ENCODE assay signal across 11 cellular contexts in genomic region chr21:41707231-41707988, GRCh38. TPM values are rescaled to one million over a fixed set of nuclear protein-coding genes. Genes with fewer than 3 reads are reported as not detected.
A peak's percentile ranks its signal among the peaks of the same experiment; 100 is the strongest.
DNase-seq lines count a peak whose midpoint lies in the region; ATAC-seq, FAIRE-seq and TF ChIP-seq lines count a peak whose summit lies in the region.
"Had no signal": no experiment of that assay in that cellular context is flagged by ENCODE, and none has a peak within 500 bp of the region (broad histone marks: within the 10 kb centered on the region; RNA-seq: fewer than 3 reads in every experiment).

No MANE protein-coding gene starts in this region.

- intact Hi-C loops in posterior vena cava (cut with DNase I) (no loop called here), esophagus muscularis mucosa (cut with DNase I) (no loop called here)

- H3K9me3 ChIP-seq in H1 (ENCODE audit: insufficient read depth in 2 of 2, low read depth in 1 of 2, low read length in 1 of 2) = no peaks in the 10 kb centered on the region; a peak in 1 of 4 replicates
- H3K9me3 ChIP-seq in esophagus muscularis mucosa = no peaks in the 10 kb centered on the region

- H2BK15ac ChIP-seq in H1 (ENCODE audit: low read length) = peak overlapping the region; percentile 88; the same call in 1 of the 2 replicates

- H2BK5ac ChIP-seq in H1 (ENCODE audit: low read depth, low read length) = no peak overlapping the region

- POLR2A ChIA-PET in H1 (lab: Charles Lee; ENCODE audit: partially characterized antibody) = no interaction called here

- H3K18ac ChIP-seq in H1 (ENCODE audit: extremely low read depth, low read length) = no peak overlapping the region

- no peak overlapping the region for H3K56ac ChIP-seq in H1 (replicated peaks; ENCODE audit: insufficient read length, low read depth, low read length)

- H3K4me1 ChIP-seq in H1 (replicated peaks in 1 of 4; ENCODE audit: control insufficient read depth in 3 of 4, insufficient read depth in 4 of 4, low read length in 3 of 4) (peaks cover 0 to 16% (median 6%) of the 10 kb centered on the region in 4 experiments; a peak in 5 of 7 replicates), esophagus muscularis mucosa (no peaks in the 10 kb centered on the region)

- no peaks in the 10 kb centered on the region for H3K36me3 ChIP-seq in H1 (ENCODE audit: control insufficient read depth in 2 of 4, insufficient read depth in 4 of 4, low read length in 3 of 4)
- H3K36me3 ChIP-seq in esophagus muscularis mucosa = no peaks in the 10 kb centered on the region

- TF ChIP-seq EP300 in H1 (IDR thresholded peaks at IDR 0.05; ENCODE audit: borderline replicate concordance in 1 of 2, low read depth in 2 of 2, low read length in 2 of 2) = no peak
- no peak for TF ChIP-seq EP300 in esophagus muscularis mucosa (IDR thresholded peaks at IDR 0.05)

- no peaks in the 10 kb centered on the region for H4K20me1 ChIP-seq in H1 (replicated peaks in 1 of 2; ENCODE audit: control insufficient read depth in 1 of 2, insufficient read depth in 2 of 2, low read length in 2 of 2)

- H3K23me2 ChIP-seq in H1 (ENCODE audit: low read depth, low read length) = peaks cover 9% of the 10 kb centered on the region; the same call in 1 of the 2 replicates

- H3K9ac ChIP-seq in H1 (replicated peaks in 1 of 4; ENCODE audit: extremely low read depth in 1 of 4, low read depth in 3 of 4, low read length in 3 of 4) = no peak overlapping the region

- TF ChIP-seq CTCF in H1 (IDR thresholded peaks at IDR 0.05; ENCODE audit: control extremely low read depth in 1 of 3, insufficient read depth in 1 of 3, low read depth in 1 of 3, low read length in 3 of 3) (no peak), esophagus muscularis mucosa (IDR thresholded peaks at IDR 0.05) (no peak)

- H3K27me3 ChIP-seq in H1 (replicated peaks in 1 of 4; ENCODE audit: control insufficient read depth in 3 of 4, extremely low read depth in 1 of 4, insufficient read depth in 3 of 4, low read length in 3 of 4) (peaks cover 0 to 6% (median 4%) of the 10 kb centered on the region in 4 experiments; a peak in 3 of 7 replicates), esophagus muscularis mucosa (peaks cover 0 to 79% (median 2%) of the 10 kb centered on the region in 4 donors)

- DNase-seq in DMS79 (lab: John Stamatoyannopoulos, UW) (peak; percentile 44), NCI-H2196 (lab: John Stamatoyannopoulos, UW; ENCODE audit: unreplicated experiment) (peak; percentile 82), H1 (ENCODE audit: low read depth in 1 of 2, low spot score in 2 of 2) (no peak), posterior vena cava (ENCODE audit: low spot score) (peak; percentile 3), activated gamma-delta T cell treated with Interleukin-2 at 50 U/mL for 16 hours (no peak), NCI-H1930 (lab: John Stamatoyannopoulos, UW) (no peak), esophagus muscularis mucosa (ENCODE audit: extremely low spot score) (no peak)
- DNase-seq: effector memory CD8-positive, alpha-beta T cell; hippocampal formation; Karpas-422 had no signal

- H2AK5ac ChIP-seq in H1 (ENCODE audit: low read depth, low read length) = 0 out of 2 replicates have a peak overlapping the region, but pooled peaks have one; percentile 39

- no peak overlapping the region for H3K4me2 ChIP-seq in H1 (ENCODE audit: insufficient read depth in 1 of 2, low read depth in 2 of 2, low read length in 2 of 2)

- 73% methylated on average over 6 of the region's 6 CpGs; no CpG with 5 or more reads in 1 of the 2 experiments for WGBS in H1 (ENCODE audit: extremely low coverage in 1 of 2, insufficient coverage in 1 of 2, insufficient read length in 1 of 2, insufficient replicate concordance in 2 of 2, low coverage in 1 of 2, low lambda C conversion rate in 2 of 2, missing lambda C conversion rate in 1 of 2), 2 experiments
- 51% methylated on average over 5 of the region's 6 CpGs for WGBS in esophagus muscularis mucosa

- no peak overlapping the region for H3K27ac ChIP-seq in H1 (ENCODE audit: low read depth, low read length)
- H3K27ac ChIP-seq in esophagus muscularis mucosa (replicated peaks in 1 of 4) = no peak overlapping the region

- no peak for FAIRE-seq in H1 (lab: Jason Lieb, UNC)

- no peak overlapping the region for H4K91ac ChIP-seq in H1 (replicated peaks; ENCODE audit: insufficient read length, low read length)

- no peak for TF ChIP-seq RAD21 in H1 (IDR thresholded peaks at IDR 0.05 in 1 of 2, conservative IDR thresholded peaks at IDR 0.05 in 1 of 2; ENCODE audit: low read depth in 2 of 2, low read length in 2 of 2)

- H3K23ac ChIP-seq in H1 (ENCODE audit: insufficient read length) = no peak overlapping the region

- H3K14ac ChIP-seq in H1 (ENCODE audit: insufficient read length) = no peak overlapping the region

- H2AFZ ChIP-seq in H1 (ENCODE audit: low read length) = no peak overlapping the region

- H3K79me2 ChIP-seq in H1 (ENCODE audit: control insufficient read depth in 1 of 2, insufficient read depth in 2 of 2, low read length in 2 of 2) = no peaks in the 10 kb centered on the region

- peak overlapping the region; percentile 92 for H2BK12ac ChIP-seq in H1 (ENCODE audit: low read depth, low read length)

- TF ChIP-seq POLR2A in H1 (IDR thresholded peaks at IDR 0.05; ENCODE audit: control extremely low read depth in 1 of 2, low read depth in 2 of 2, low read length in 2 of 2) (no peak), esophagus muscularis mucosa (IDR thresholded peaks at IDR 0.05; ENCODE audit: low read depth) (no peak)

- H3K4me3 ChIP-seq in H1 (ENCODE audit: extremely low read depth in 1 of 4, insufficient read depth in 2 of 4, low read depth in 3 of 4, low read length in 4 of 4) (no peak overlapping the region), esophagus muscularis mucosa (no peak overlapping the region)

- H3K4ac ChIP-seq in H1 (replicated peaks; ENCODE audit: insufficient read length, low read depth, low read length) = no peak overlapping the region

- ATAC-seq in HG02571 (IDR thresholded peaks at IDR 0.05; ENCODE audit: unreplicated experiment) = no peak
- ATAC-seq: effector memory CD8-positive, alpha-beta T cell had no signal

- no peak overlapping the region for H2BK120ac ChIP-seq in H1 (replicated peaks; ENCODE audit: low read depth, low read length)

- CTCF ChIA-PET in H1 (lab: Charles Lee; ENCODE audit: partially characterized antibody) = interaction anchor here (1.2 to 2.1 kb wide), 2 partner anchors 9 to 94 kb away, joined by 3 to 8 read pairs; no protein-coding TSS in a partner anchor

- H4K8ac ChIP-seq in H1 (ENCODE audit: extremely low read depth, insufficient read depth, low read length) = no peak overlapping the region; the same call in 1 of the 2 replicates

- H4K5ac ChIP-seq in H1 (ENCODE audit: insufficient read length, low read depth, low read length) = no peak overlapping the region

- H3K79me1 ChIP-seq in H1 (ENCODE audit: low read depth, low read length) = no peaks in the 10 kb centered on the region

- 0 out of 2 replicates have a peak overlapping the region, but pooled peaks have one; percentile 48 for H2BK20ac ChIP-seq in H1 (ENCODE audit: low read length)

TF ChIP-seq in H1, 55 proteins besides CTCF, POLR2A, EP300 and RAD21:
- TF ChIP-seq HDAC2 (IDR thresholded peaks at IDR 0.05; ENCODE audit: borderline replicate concordance in 1 of 2, low read depth in 2 of 2, low read length in 2 of 2) (no peak), GABPA (IDR thresholded peaks at IDR 0.05; ENCODE audit: borderline replicate concordance, insufficient read depth, low read length) (no peak), SIRT6 (IDR thresholded peaks at IDR 0.05; ENCODE audit: low read length) (no peak), KDM4A (IDR thresholded peaks at IDR 0.05; ENCODE audit: low read depth, low read length, severe bottlenecking) (no peak), GTF2F1 (IDR thresholded peaks at IDR 0.05; ENCODE audit: borderline replicate concordance, low read depth, low read length) (no peak), TCF12 (IDR thresholded peaks at IDR 0.05; ENCODE audit: low read depth, low read length) (no peak), RBBP5 (IDR thresholded peaks at IDR 0.05; ENCODE audit: borderline replicate concordance, low read depth, low read length) (no peak), JUN (IDR thresholded peaks at IDR 0.05; ENCODE audit: low read depth, low read length) (no peak), BCL11A (IDR thresholded peaks at IDR 0.05; ENCODE audit: low read depth in 2 of 2, low read length in 2 of 2) (no peak), JUND (IDR thresholded peaks at IDR 0.05; ENCODE audit: low read length) (no peak; the same call in 1 of the 2 replicates), FOSL1 (IDR thresholded peaks at IDR 0.05; ENCODE audit: insufficient read depth, low read depth, low read length) (no peak), CREB1 (IDR thresholded peaks at IDR 0.05) (no peak), CHD2 (IDR thresholded peaks at IDR 0.05; ENCODE audit: low read length) (no peak), MAFK (IDR thresholded peaks at IDR 0.05; ENCODE audit: low read depth, low read length) (no peak), TEAD4 (IDR thresholded peaks at IDR 0.05; ENCODE audit: low read depth, low read length) (no peak)
TF ChIP-seq in H1: peak in this region for 0.

RNA-seq across cellular contexts. Expression of gene RIPK4, which starts 59.4 kb away (rescaled TPM):
- total RNA-seq in H1 (2021; fragmentation: NEBNext Ultra II Directional; extraction: Animal tissue kit (Norgen Biotek cat#: 25700)) = 4.5 and 5.6 TPM in 2 replicates
- polyA plus RNA-seq in H1 (2011; rRNA removed) = 2.7 and 4.5 TPM in 2 replicates
- 2.8 TPM for polyA plus RNA-seq in H1 (2011; cell fraction: cytosol; rRNA removed)
- 4.9 TPM for polyA plus RNA-seq in H1 (2011; cell fraction: nucleus; rRNA removed)
- 2.6 to 5.4 TPM (median 5.1 TPM) in 4 replicates for polyA plus RNA-seq in H1 (2012, experiment 1 of 2)
- 4.1 TPM for polyA plus RNA-seq in H1 (2012, experiment 2 of 2)
- 1.8 TPM for polyA plus RNA-seq in H1 (2013, experiment 1 of 2)
- polyA plus RNA-seq in H1 (2013, experiment 2 of 2) = 1.7 TPM
- 2.7 and 3.5 TPM in 2 replicates for polyA minus RNA-seq in H1 (2011; rRNA and poly(A)+ RNA removed)
- 3.4 TPM for polyA minus RNA-seq in H1 (2011; cell fraction: cytosol; rRNA and poly(A)+ RNA removed)
- 3.7 TPM for polyA minus RNA-seq in H1 (2011; cell fraction: nucleus; rRNA and poly(A)+ RNA removed)
- 1 to 10 TPM in 1 of 2 donors, under 1 TPM in 1; 0.69 to 1.0 TPM for total RNA-seq in posterior vena cava
- 1 to 10 TPM in 2 of 4 donors, under 1 TPM in 2; 0.91 to 1.7 (median 1.1) TPM for total RNA-seq in esophagus muscularis mucosa

Comparison
In these comparisons a context has a peak if more than half of its experiments do, and no peak if none do; other contexts are left out.
1. DNase-seq: peak in DMS79 (single experiment), NCI-H2196 (single experiment) and posterior vena cava (single experiment); none in H1 (0 of 2), activated gamma-delta T cell treated with Interleukin-2 at 50 U/mL for 16 hours (single experiment), NCI-H1930 (0 of 2) and esophagus muscularis mucosa (single experiment).